Comparison of ENCODE assay signal across 8 cellular contexts in the genomic region with DNA sequence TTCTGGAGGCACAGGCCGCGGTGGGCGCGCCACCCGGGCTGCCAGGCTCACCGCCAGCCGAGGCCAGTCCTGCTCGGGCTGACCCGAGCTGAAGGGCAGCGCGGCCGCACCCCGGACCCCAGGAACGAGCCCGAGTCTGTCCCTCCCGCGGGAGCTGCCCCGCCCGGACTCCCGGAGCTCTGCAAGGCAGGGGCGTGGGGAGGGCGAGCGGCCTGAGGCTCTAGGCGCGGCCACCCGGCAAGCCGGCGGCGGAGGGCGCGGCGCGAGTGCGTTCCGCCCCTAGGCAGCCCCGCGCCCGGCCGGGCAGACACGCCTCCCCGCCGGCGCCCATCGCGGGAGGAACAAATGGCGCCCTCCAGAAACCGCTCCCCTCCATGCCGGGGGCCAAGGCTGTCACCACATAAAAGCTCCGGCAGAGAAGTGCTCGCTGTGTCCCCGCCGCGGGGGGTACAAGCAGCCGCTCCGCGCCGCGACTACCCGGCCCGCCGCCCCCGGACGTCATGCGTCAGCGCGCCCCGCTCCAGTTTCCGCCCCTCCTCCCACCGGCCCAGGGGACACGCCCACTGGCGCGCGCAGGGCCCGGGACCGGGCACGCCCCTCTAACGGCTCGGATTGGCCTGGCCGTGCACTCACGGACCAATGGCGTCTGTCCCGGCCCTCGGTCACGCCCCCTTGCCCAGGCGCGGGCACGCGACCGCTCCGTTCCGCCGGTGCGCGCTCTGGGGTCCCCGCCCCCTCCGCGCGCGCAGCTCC. TPM values are rescaled to one million over a fixed set of nuclear protein-coding genes. Genes with fewer than 3 reads are reported as not detected.
DNase-seq lines count a peak whose midpoint lies in the region; ATAC-seq and TF ChIP-seq lines count a peak whose summit lies in the region.

No MANE protein-coding gene starts in this region.

- H3K36me3 ChIP-seq in SK-N-SH (replicated peaks in 1 of 2; ENCODE audit: control insufficient read depth in 1 of 2, insufficient read depth in 2 of 2, low read length in 1 of 2): no peaks in the 10 kb centered on the region

- no peak for TF ChIP-seq EP300 in SK-N-SH (IDR thresholded peaks at IDR 0.05; ENCODE audit: borderline replicate concordance in 1 of 2, low read depth in 1 of 2, low read length in 1 of 2)

- peak overlapping the region; percentile 84 for H3K27ac Mint-ChIP-seq in HFFc6
- peak overlapping the region; percentile 50 to 69 for H3K27ac Mint-ChIP-seq in activated naive CD4-positive, alpha-beta T cell treated with anti-CD3 and anti-CD28 coated beads, Interleukin-2, amount 50 U/mL, for 72 hours

- CTCF ChIA-PET in SK-N-SH (lab: Yijun Ruan, JAX): interaction anchor here (0.8 to 5.0 kb wide), 14 partner anchors 23 to 164 kb away, joined by 3 to 21 read pairs (median 4); no protein-coding TSS in a partner anchor

- H3K4me3 ChIP-seq in GM08714 (ENCODE audit: low read length) (peak overlapping the region; percentile 88), SK-N-SH (ENCODE audit: low read depth in 2 of 2, low read length in 1 of 2) (peak overlapping the region; percentile 81 to 85)

- no peaks in the 10 kb centered on the region for H3K9me2 ChIP-seq in SK-N-SH

- no peaks in the 10 kb centered on the region for H3K9me3 ChIP-seq in SK-N-SH

- peak overlapping the region; percentile 84 for H3K4me3 Mint-ChIP-seq in HFFc6

- H3K27me3 Mint-ChIP-seq in HFFc6 (ENCODE audit: insufficient read depth): peaks cover 11% of the 10 kb centered on the region; the same call in 1 of the 2 replicates

- peaks cover 5 to 32% of the 10 kb centered on the region in 2 experiments; a peak in 2 of 4 replicates for H3K4me1 ChIP-seq in SK-N-SH (ENCODE audit: control insufficient read depth in 1 of 2, insufficient read depth in 2 of 2, low read depth in 1 of 2, low read length in 1 of 2)

- TF ChIP-seq CTCF in HFFc6 (IDR thresholded peaks at IDR 0.05) (no peak; the same call in 1 of the 2 replicates), SK-N-SH (IDR thresholded peaks at IDR 0.05) (no peak)

- H3F3A ChIP-seq in SK-N-SH (replicated peaks; ENCODE audit: insufficient read depth): peaks cover 5% of the 10 kb centered on the region

- H3K27ac ChIP-seq in SK-N-SH (ENCODE audit: low read depth in 2 of 2, low read length in 1 of 2): peak overlapping the region; percentile 82 to 94

- no peaks in the 10 kb centered on the region for H3K27me3 ChIP-seq in SK-N-SH (ENCODE audit: insufficient read depth)

- H3K9ac ChIP-seq in SK-N-SH: peak overlapping the region; percentile 93

- DNase-seq in HFFc6 (peak; percentile 94), MV-4-11 (lab: John Stamatoyannopoulos, UW) (peak; percentile 95), SK-N-SH (peak; percentile 99), glomerular endothelial cell (ENCODE audit: extremely low read depth, low read depth, low spot score) (peak; percentile 51), nucleus accumbens (lab: John Stamatoyannopoulos, UW) (peak; percentile 66 to 99 (median 98)), superior temporal gyrus (ENCODE audit: extremely low spot score) (peak; percentile 97)
- DNase-seq in activated naive CD4-positive, alpha-beta T cell treated with anti-CD3 and anti-CD28 coated beads, Interleukin-2, amount 50 U/mL, for 72 hours (ENCODE audit: low spot score in 2 of 2): peak; percentile 100

- ATAC-seq in activated naive CD4-positive, alpha-beta T cell treated with anti-CD3 and anti-CD28 coated beads, Interleukin-2, amount 50 U/mL, for 72 hours: peak; percentile 81 to 84

- TF ChIP-seq RAD21 in SK-N-SH (IDR thresholded peaks at IDR 0.05; ENCODE audit: low read length): no peak

- 4% methylated on average over 12 of the region's 99 CpGs for WGBS in SK-N-SH (ENCODE audit: low lambda C conversion rate)

- H3K4me1 Mint-ChIP-seq in HFFc6 (ENCODE audit: low read depth): peaks cover 23% of the 10 kb centered on the region

- H3K79me2 ChIP-seq in SK-N-SH (ENCODE audit: insufficient read depth): peaks cover 34% of the 10 kb centered on the region

- H3K36me3 Mint-ChIP-seq in HFFc6 (ENCODE audit: low read depth): peaks cover 4% of the 10 kb centered on the region; the same call in 1 of the 2 replicates
- H3K36me3 Mint-ChIP-seq in activated naive CD4-positive, alpha-beta T cell treated with anti-CD3 and anti-CD28 coated beads, Interleukin-2, amount 50 U/mL, for 72 hours: peaks cover 28% of the 10 kb centered on the region in 2 donors

- H2AFZ ChIP-seq in SK-N-SH (ENCODE audit: low read depth): peak overlapping the region; percentile 88

- H3K4me2 ChIP-seq in SK-N-SH: peak overlapping the region; percentile 98

- POLR2A ChIA-PET in SK-N-SH (lab: Yijun Ruan, JAX): interaction anchor here (0.7 to 2.5 kb wide), 17 partner anchors 9 to 113 kb away, joined by 3 to 22 read pairs (median 6); no protein-coding TSS in a partner anchor

- peaks cover 24% of the 10 kb centered on the region; the same call in 1 of the 2 replicates for H4K20me1 ChIP-seq in SK-N-SH (ENCODE audit: insufficient read depth)

- no peaks in the 10 kb centered on the region for H3K9me3 Mint-ChIP-seq in HFFc6
- H3K9me3 Mint-ChIP-seq in activated naive CD4-positive, alpha-beta T cell treated with anti-CD3 and anti-CD28 coated beads, Interleukin-2, amount 50 U/mL, for 72 hours: peaks cover 0 to 6% of the 10 kb centered on the region in 2 donors

TF ChIP-seq in SK-N-SH, 30 proteins besides CTCF, POLR2A, EP300 and RAD21:
- TF ChIP-seq, protein P1, sequence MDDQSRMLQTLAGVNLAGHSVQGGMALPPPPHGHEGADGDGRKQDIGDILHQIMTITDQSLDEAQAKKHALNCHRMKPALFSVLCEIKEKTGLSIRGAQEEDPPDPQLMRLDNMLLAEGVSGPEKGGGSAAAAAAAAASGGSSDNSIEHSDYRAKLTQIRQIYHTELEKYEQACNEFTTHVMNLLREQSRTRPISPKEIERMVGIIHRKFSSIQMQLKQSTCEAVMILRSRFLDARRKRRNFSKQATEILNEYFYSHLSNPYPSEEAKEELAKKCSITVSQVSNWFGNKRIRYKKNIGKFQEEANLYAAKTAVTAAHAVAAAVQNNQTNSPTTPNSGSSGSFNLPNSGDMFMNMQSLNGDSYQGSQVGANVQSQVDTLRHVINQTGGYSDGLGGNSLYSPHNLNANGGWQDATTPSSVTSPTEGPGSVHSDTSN (IDR thresholded peaks at IDR 0.05): peak; percentile 24; the same call in 1 of the 2 replicates
- TF ChIP-seq POLR2AphosphoS5 (IDR thresholded peaks at IDR 0.05; ENCODE audit: low read depth, low read length) (peak; percentile 49; the same call in 1 of the 2 replicates), MXI1 (IDR thresholded peaks at IDR 0.05; ENCODE audit: low read depth, low read length) (peak; percentile 46), SIN3A (IDR thresholded peaks at IDR 0.05; ENCODE audit: borderline replicate concordance, low read depth, low read length) (no peak), GABPA (IDR thresholded peaks at IDR 0.05; ENCODE audit: low read depth) (peak; percentile 41; the same call in 1 of the 2 replicates), SMC3 (IDR thresholded peaks at IDR 0.05; ENCODE audit: low read depth, low read length) (peak; percentile 2; the same call in 1 of the 2 replicates), CHD2 (IDR thresholded peaks at IDR 0.05; ENCODE audit: low read length, partially characterized antibody) (peak; percentile 56), TAF1 (IDR thresholded peaks at IDR 0.05; ENCODE audit: borderline replicate concordance, low read depth, low read length) (0 out of 2 replicates have a peak, but pooled peaks have one; percentile 57), FOXM1 (IDR thresholded peaks at IDR 0.05; ENCODE audit: low read depth) (no peak), NRF1 (IDR thresholded peaks at IDR 0.05; ENCODE audit: low read depth, low read length) (peak; percentile 70), YY1 (IDR thresholded peaks at IDR 0.05; ENCODE audit: low read depth) (0 out of 2 replicates have a peak, but pooled peaks have one; percentile 16), RXRA (IDR thresholded peaks at IDR 0.05; ENCODE audit: borderline replicate concordance, low read depth) (no peak)
- TF ChIP-seq, protein P2, sequence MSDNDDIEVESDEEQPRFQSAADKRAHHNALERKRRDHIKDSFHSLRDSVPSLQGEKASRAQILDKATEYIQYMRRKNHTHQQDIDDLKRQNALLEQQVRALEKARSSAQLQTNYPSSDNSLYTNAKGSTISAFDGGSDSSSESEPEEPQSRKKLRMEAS (IDR thresholded peaks at IDR 0.05; ENCODE audit: low read depth): no peak
- TF ChIP-seq, protein P3, sequence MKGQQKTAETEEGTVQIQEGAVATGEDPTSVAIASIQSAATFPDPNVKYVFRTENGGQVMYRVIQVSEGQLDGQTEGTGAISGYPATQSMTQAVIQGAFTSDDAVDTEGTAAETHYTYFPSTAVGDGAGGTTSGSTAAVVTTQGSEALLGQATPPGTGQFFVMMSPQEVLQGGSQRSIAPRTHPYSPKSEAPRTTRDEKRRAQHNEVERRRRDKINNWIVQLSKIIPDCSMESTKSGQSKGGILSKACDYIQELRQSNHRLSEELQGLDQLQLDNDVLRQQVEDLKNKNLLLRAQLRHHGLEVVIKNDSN (IDR thresholded peaks at IDR 0.05; ENCODE audit: borderline replicate concordance, low read depth): 0 out of 2 replicates have a peak, but pooled peaks have one; percentile 15

RNA-seq across cellular contexts. Expression of a gene that starts 0.5 kb away (rescaled TPM):
- 10 to 100 TPM; 22.5 to 29.1 (median 23.5) TPM for total RNA-seq in HFFc6 (2021; fragmentation: NEBNext Ultra II Directional; extraction: Animal tissue kit (Norgen Biotek cat#: 25700))
- polyA plus RNA-seq in SK-N-SH (2012; rRNA removed): 7.1 and 8.6 TPM in 2 replicates
- polyA plus RNA-seq in SK-N-SH (2012; cell fraction: cytosol; rRNA removed): 9.4 and 11.1 TPM in 2 replicates
- 7.4 and 9.3 TPM in 2 replicates for polyA plus RNA-seq in SK-N-SH (2012; cell fraction: nucleus; rRNA removed)
- total RNA-seq in activated naive CD4-positive, alpha-beta T cell treated with anti-CD3 and anti-CD28 coated beads, Interleukin-2, amount 50 U/mL, for 72 hours: 100 to 1,000 TPM; 124 to 161 TPM
- 41.2 and 52.9 TPM in 2 replicates for total RNA-seq in glomerular endothelial cell

Comparison
In these comparisons a context has a peak if more than half of its experiments do, and no peak if none do; other contexts are left out.
1. Peak in every context shown above with its lines: DNase-seq, ATAC-seq, H3K4me3 ChIP-seq and H3K27ac ChIP-seq.